Comparison of ENCODE assay signal across 27 cellular contexts in genomic region chr6:127923135-127923534, GRCh38. TPM values are rescaled to one million over a fixed set of nuclear protein-coding genes. Genes with fewer than 3 reads are reported as not detected.
A peak's percentile ranks its signal among the peaks of the same experiment; 100 is the strongest.
DNase-seq lines count a peak whose midpoint lies in the region; ATAC-seq and TF ChIP-seq lines count a peak whose summit lies in the region.
"Had no signal": no experiment of that assay in that cellular context is flagged by ENCODE, and none has a peak within 500 bp of the region (broad histone marks: within the 10 kb centered on the region; RNA-seq: fewer than 3 reads in every experiment).

No MANE protein-coding gene starts in this region.

- no peak overlapping the region for H3K4me3 ChIP-seq in Jurkat, Clone E6-1 (ENCODE audit: low read length)
- H3K4me3 ChIP-seq in lower lobe of right lung, result no peak overlapping the region
- no peak overlapping the region for H3K4me3 ChIP-seq in Peyer's patch
- H3K4me3 ChIP-seq: K562, lung, SJSA1, smooth muscle cell, stomach had no signal

- DNase-seq in activated T-cell treated with anti-CD3 and anti-CD28 coated beads, Interleukin-2, amount 50 U/mL, for 72 hours, result no peak
- no peak for DNase-seq in activated T-cell treated with anti-CD3 and anti-CD28 coated beads, Interleukin-2, amount 50 U/mL, for 1 hour
- DNase-seq in Jurkat, Clone E6-1 (ENCODE audit: low read depth, low spot score), result peak; percentile 90
- DNase-seq in OCI-M1 (lab: John Stamatoyannopoulos, UW) (peak; percentile 17), left kidney (ENCODE audit: low read depth, low spot score) (peak; percentile 28), lower lobe of right lung (no peak), Peyer's patch (no peak)
- DNase-seq: activated CD4-positive, CD25-positive, alpha-beta regulatory T cell; activated gamma-delta T cell; CD4-positive, CD25-positive, alpha-beta regulatory T cell; cerebellar nuclear complex; DMS79 treated with DMSO at 0.1 percent for 48 hours; effector CD4-positive, alpha-beta T cell; foreskin melanocyte; islet precursor cell; nucleus accumbens; stimulated activated CD4-positive, alpha-beta T cell treated with anti-CD3 and anti-CD28 coated beads, Interleukin-4, amount 100 ng/mL, for 1 hour; stomach; T-helper 9 cell had no signal

- H3K27me3 Mint-ChIP-seq in activated T-cell treated with anti-CD3 and anti-CD28 coated beads, Interleukin-2, amount 50 U/mL, for 72 hours (ENCODE audit: low read depth), result no peaks in the 10 kb centered on the region
- H3K27me3 Mint-ChIP-seq: CD4-positive, CD25-positive, alpha-beta regulatory T cell had no signal

- peaks cover 8 to 11% of the 10 kb centered on the region in 2 donors for H3K9me3 Mint-ChIP-seq in activated T-cell treated with anti-CD3 and anti-CD28 coated beads, Interleukin-2, amount 50 U/mL, for 72 hours

- H3K27ac Mint-ChIP-seq in activated T-cell treated with anti-CD3 and anti-CD28 coated beads, Interleukin-2, amount 50 U/mL, for 72 hours, result peak overlapping the region; percentile 64
- H3K27ac Mint-ChIP-seq: CD4-positive, CD25-positive, alpha-beta regulatory T cell; type B pancreatic cell had no signal

- H3K4me3 Mint-ChIP-seq in activated T-cell treated with anti-CD3 and anti-CD28 coated beads, Interleukin-2, amount 50 U/mL, for 72 hours, result peak overlapping the region; percentile 50 to 71
- H3K4me3 Mint-ChIP-seq: type B pancreatic cell had no signal

- H3K27ac ChIP-seq in lower lobe of right lung, result no peak overlapping the region
- no peak overlapping the region for H3K27ac ChIP-seq in Peyer's patch
- H3K27ac ChIP-seq: SJSA1, stomach had no signal

- TF ChIP-seq CTCF in lower lobe of right lung (IDR thresholded peaks at IDR 0.05), result no peak
- no peak for TF ChIP-seq CTCF in Peyer's patch (IDR thresholded peaks at IDR 0.05)

- no peaks in the 10 kb centered on the region for H3K27me3 ChIP-seq in lower lobe of right lung (ENCODE audit: low read depth)
- no peaks in the 10 kb centered on the region for H3K27me3 ChIP-seq in Peyer's patch
- H3K27me3 ChIP-seq: SJSA1, stomach had no signal

- H3K9me3 ChIP-seq in lower lobe of right lung (peaks cover 8% of the 10 kb centered on the region), Peyer's patch (peaks cover 0 to 5% (median 0%) of the 10 kb centered on the region in 4 donors)
- H3K9me3 ChIP-seq: SJSA1 had no signal

- no peak for ATAC-seq in activated T-cell treated with anti-CD3 and anti-CD28 coated beads, Interleukin-2, amount 50 U/mL, for 72 hours (replicated peaks in 1 of 2)
- ATAC-seq in GM21367 (IDR thresholded peaks at IDR 0.05; ENCODE audit: unreplicated experiment) (no peak), lower lobe of right lung (no peak)
- ATAC-seq: K562, Panc1 had no signal

- H3K4me1 ChIP-seq in lower lobe of right lung (no peaks in the 10 kb centered on the region), Peyer's patch (no peaks in the 10 kb centered on the region)
- H3K4me1 ChIP-seq: SJSA1, stomach had no signal

- peaks cover 72% of the 10 kb centered on the region for H3K4me1 Mint-ChIP-seq in activated T-cell treated with anti-CD3 and anti-CD28 coated beads, Interleukin-2, amount 50 U/mL, for 72 hours (ENCODE audit: low read depth)

- intact Hi-C loops in lower lobe of right lung (cut with DNase I), result no loop called here

- TF ChIP-seq POLR2A in Peyer's patch (IDR thresholded peaks at IDR 0.05), result no peak

- H3K36me3 ChIP-seq in lower lobe of right lung, result no peaks in the 10 kb centered on the region
- no peaks in the 10 kb centered on the region for H3K36me3 ChIP-seq in Peyer's patch
- H3K36me3 ChIP-seq: SJSA1, stomach had no signal

- H3K36me3 Mint-ChIP-seq in activated T-cell treated with anti-CD3 and anti-CD28 coated beads, Interleukin-2, amount 50 U/mL, for 72 hours (ENCODE audit: insufficient read depth in 2 of 2), result peaks cover 18 to 19% of the 10 kb centered on the region in 2 donors
- H3K36me3 Mint-ChIP-seq: CD4-positive, CD25-positive, alpha-beta regulatory T cell; type B pancreatic cell had no signal

RNA-seq across cellular contexts. Expression of gene THEMIS, which starts 22.3 kb away (rescaled TPM):
- 10 to 100 TPM; 13.4 to 14.0 TPM for total RNA-seq in activated T-cell treated with anti-CD3 and anti-CD28 coated beads, Interleukin-2, amount 50 U/mL, for 72 hours
- 23.4 TPM for polyA plus RNA-seq in Jurkat, Clone E6-1 (2012; ENCODE audit: insufficient read depth, insufficient read length)
- 1.8 TPM for total RNA-seq in lower lobe of right lung
- 1 to 10 TPM; 3.8 to 9.1 (median 6.0) TPM for total RNA-seq in Peyer's patch
- total RNA-seq: H1, SJSA1, smooth muscle cell had no signal
- polyA plus RNA-seq: H1, K562, smooth muscle cell had no signal

Comparison
In these comparisons a context has a peak if more than half of its experiments do, and no peak if none do; other contexts are left out.
1. DNase-seq: peak in Jurkat, Clone E6-1 (single experiment), OCI-M1 (single experiment) and left kidney (single experiment); none in activated T-cell treated with anti-CD3 and anti-CD28 coated beads, Interleukin-2, amount 50 U/mL, for 72 hours (0 of 2), activated T-cell treated with anti-CD3 and anti-CD28 coated beads, Interleukin-2, amount 50 U/mL, for 1 hour (single experiment), lower lobe of right lung (single experiment) and Peyer's patch (0 of 3).